In genomic region chr6:17983712-17984111, GRCh38 we compare ENCODE assay signal across 1 cellular context.
TF ChIP-seq lines count a peak whose summit lies in the region.

No MANE protein-coding gene starts in this region.

TF ChIP-seq in WTC11, 78 proteins besides CTCF, POLR2A, EP300 and RAD21 (continued from another document):
- TF ChIP-seq SMAD4 (CRISPR knock-in tag; IDR thresholded peaks at IDR 0.05) (no peak), GRHL2 (CRISPR knock-in tag; IDR thresholded peaks at IDR 0.05; ENCODE audit: insufficient replicate concordance, severe bottlenecking) (no peak)
